In genomic region chr13:50127726-50128291, GRCh38 we compare ENCODE assay signal across 8 cellular contexts.
DNase-seq lines count a peak whose midpoint lies in the region; ATAC-seq, FAIRE-seq and TF ChIP-seq lines count a peak whose summit lies in the region.

No MANE protein-coding gene starts in this region.

- WGBS in H1 (ENCODE audit: extremely low coverage in 1 of 2, insufficient coverage in 1 of 2, insufficient read length in 1 of 2, insufficient replicate concordance in 2 of 2, low coverage in 1 of 2, low lambda C conversion rate in 2 of 2, missing lambda C conversion rate in 1 of 2), 2 experiments, result 1% methylated on average over 35 of the region's 39 CpGs; no CpG with 5 or more reads in 1 of the 2 experiments
- WGBS in urinary bladder, result 45% methylated on average over 39 of the region's 39 CpGs

- no peak for FAIRE-seq in H1 (lab: Jason Lieb, UNC)

- H3K79me1 ChIP-seq in H1 (ENCODE audit: low read depth, low read length), result no peaks in the 10 kb centered on the region

- no peak overlapping the region for H2BK12ac ChIP-seq in H1 (ENCODE audit: low read depth, low read length)

- no peaks in the 10 kb centered on the region for H3K9me3 ChIP-seq in breast epithelium
- H3K9me3 ChIP-seq in H1 (ENCODE audit: insufficient read depth in 2 of 2, low read depth in 1 of 2, low read length in 1 of 2), result no peaks in the 10 kb centered on the region
- peaks cover 16% of the 10 kb centered on the region for H3K9me3 ChIP-seq in muscle layer of colon (ENCODE audit: low read length)

- no peak overlapping the region for H2AK5ac ChIP-seq in H1 (ENCODE audit: low read depth, low read length)

- ATAC-seq in GM19328 (IDR thresholded peaks at IDR 0.05; ENCODE audit: unreplicated experiment) (no peak), HG03521 (IDR thresholded peaks at IDR 0.05; ENCODE audit: unreplicated experiment) (no peak)

- no peak for TF ChIP-seq EP300 in H1 (IDR thresholded peaks at IDR 0.05; ENCODE audit: borderline replicate concordance in 1 of 2, low read depth in 2 of 2, low read length in 2 of 2)

- H3K27me3 ChIP-seq in breast epithelium (peaks cover 2 to 61% of the 10 kb centered on the region in 2 donors), H1 (replicated peaks in 1 of 4; ENCODE audit: control insufficient read depth in 3 of 4, extremely low read depth in 1 of 4, insufficient read depth in 3 of 4, low read length in 3 of 4) (peaks cover 53 to 83% (median 77%) of the 10 kb centered on the region in 4 experiments), muscle layer of colon (ENCODE audit: control insufficient read depth in 1 of 2, insufficient read depth in 2 of 2, low read length in 2 of 2) (peaks cover 63 to 64% of the 10 kb centered on the region in 2 donors)

- H3K4me1 ChIP-seq in breast epithelium (peaks cover 0 to 6% of the 10 kb centered on the region in 2 donors), H1 (replicated peaks in 1 of 4; ENCODE audit: control insufficient read depth in 3 of 4, insufficient read depth in 4 of 4, low read length in 3 of 4) (peaks cover 8 to 45% (median 28%) of the 10 kb centered on the region in 4 experiments), muscle layer of colon (ENCODE audit: insufficient read depth, low read length) (peaks cover 49% of the 10 kb centered on the region), urinary bladder (ENCODE audit: insufficient read depth) (no peaks in the 10 kb centered on the region)

- H3K27me3 Mint-ChIP-seq in MCF 10A (ENCODE audit: insufficient read depth, unreplicated experiment), result no peaks in the 10 kb centered on the region

- peaks cover 5% of the 10 kb centered on the region for H3K36me3 Mint-ChIP-seq in MCF 10A (ENCODE audit: insufficient read depth, unreplicated experiment)

- H4K8ac ChIP-seq in H1 (ENCODE audit: extremely low read depth, insufficient read depth, low read length), result no peak overlapping the region; the same call in 1 of the 2 replicates

- no peak overlapping the region for H2AFZ ChIP-seq in H1 (ENCODE audit: low read length)

- no peak overlapping the region for H3K14ac ChIP-seq in H1 (ENCODE audit: insufficient read length)

- H3K18ac ChIP-seq in H1 (ENCODE audit: extremely low read depth, low read length), result no peak overlapping the region

- peaks cover 34% of the 10 kb centered on the region for H3K23me2 ChIP-seq in H1 (ENCODE audit: low read depth, low read length)

- H4K5ac ChIP-seq in H1 (ENCODE audit: insufficient read length, low read depth, low read length), result no peak overlapping the region

- H4K20me1 ChIP-seq in H1 (replicated peaks in 1 of 2; ENCODE audit: control insufficient read depth in 1 of 2, insufficient read depth in 2 of 2, low read length in 2 of 2), result peaks cover 8 to 9% of the 10 kb centered on the region in 2 experiments

- no TSS peak for BruUV-seq in MCF 10A (replicated peaks; lab: Mats Ljungman, UMichigan)

- POLR2A ChIA-PET in MCF 10A (lab: Yijun Ruan, JAX), result interaction anchor here (1.3 to 17.8 kb wide), 5 partner anchors 26 to 402 kb away, joined by 3 to 429 read pairs (median 20); no protein-coding TSS in a partner anchor
- POLR2A ChIA-PET in H1 (lab: Charles Lee; ENCODE audit: partially characterized antibody), result interaction anchor here (1.5 to 6.9 kb wide), 4 partner anchors 13 to 129 kb away, joined by 5 to 52 read pairs (median 12); partner anchors contain the start of gene TRIM13

- no peaks in the 10 kb centered on the region for H3K9me3 Mint-ChIP-seq in MCF 10A (ENCODE audit: unreplicated experiment)

- TF ChIP-seq CTCF in breast epithelium (IDR thresholded peaks at IDR 0.05) (no peak), MCF 10A (IDR thresholded peaks at IDR 0.05; ENCODE audit: unreplicated experiment) (no peak), H1 (IDR thresholded peaks at IDR 0.05; ENCODE audit: control extremely low read depth in 1 of 3, insufficient read depth in 1 of 3, low read depth in 1 of 3, low read length in 3 of 3) (no peak)

- DNase-seq in breast epithelium (ENCODE audit: low spot score in 2 of 2) (no peak), MCF 10A (ENCODE audit: unreplicated experiment) (no peak), H1 (ENCODE audit: low read depth in 1 of 2, low spot score in 2 of 2) (peak in 1 of 2 experiments; percentile 68), AML-193 (lab: John Stamatoyannopoulos, UW) (no peak)

- CTCF ChIA-PET in MCF 10A (lab: Yijun Ruan, JAX), result interaction anchor here (0.7 kb wide), 1 partner anchor 15 kb away, joined by 4 read pairs; no protein-coding TSS in a partner anchor
- CTCF ChIA-PET in H1 (lab: Charles Lee; ENCODE audit: partially characterized antibody), result interaction anchor here (0.7 to 2.8 kb wide), 9 partner anchors 8 to 673 kb away, joined by 3 to 13 read pairs (median 4); partner anchors contain the start of gene TRIM13

- no peak overlapping the region for H3K56ac ChIP-seq in H1 (replicated peaks; ENCODE audit: insufficient read length, low read depth, low read length)

- no peak for TF ChIP-seq RAD21 in H1 (IDR thresholded peaks at IDR 0.05 in 1 of 2, conservative IDR thresholded peaks at IDR 0.05 in 1 of 2; ENCODE audit: low read depth in 2 of 2, low read length in 2 of 2)

- TF ChIP-seq POLR2A in breast epithelium (IDR thresholded peaks at IDR 0.05) (no peak), H1 (IDR thresholded peaks at IDR 0.05; ENCODE audit: control extremely low read depth in 1 of 2, low read depth in 2 of 2, low read length in 2 of 2) (no peak)

- H3K4me1 Mint-ChIP-seq in MCF 10A (ENCODE audit: insufficient read depth, unreplicated experiment), result peaks cover 15% of the 10 kb centered on the region

- H2BK20ac ChIP-seq in H1 (ENCODE audit: low read length), result no peak overlapping the region

- no peak overlapping the region for H3K4ac ChIP-seq in H1 (replicated peaks; ENCODE audit: insufficient read length, low read depth, low read length)

- no peak overlapping the region for H3K4me3 Mint-ChIP-seq in MCF 10A (ENCODE audit: unreplicated experiment)

- no peak overlapping the region; a peak in 1 of 7 replicates for H3K9ac ChIP-seq in H1 (replicated peaks in 1 of 4; ENCODE audit: extremely low read depth in 1 of 4, low read depth in 3 of 4, low read length in 3 of 4)
- no peak overlapping the region for H3K9ac ChIP-seq in muscle layer of colon (ENCODE audit: low read length)

- H3K36me3 ChIP-seq in breast epithelium (no peaks in the 10 kb centered on the region), H1 (ENCODE audit: control insufficient read depth in 2 of 4, insufficient read depth in 4 of 4, low read length in 3 of 4) (no peaks in the 10 kb centered on the region), muscle layer of colon (ENCODE audit: insufficient read depth, low read length) (no peaks in the 10 kb centered on the region), urinary bladder (ENCODE audit: insufficient read depth) (no peaks in the 10 kb centered on the region)

- intact Hi-C loops in breast epithelium (cut with DNase I; ENCODE audit: low total_unique reads), result loop anchor here (5.0 to 10.0 kb wide), 2 partner anchors 46 to 133 kb away; partner anchors contain the start of gene TRIM13
- intact Hi-C loops in MCF 10A (cut with micrococcal nuclease), result no loop called here

- H2BK120ac ChIP-seq in H1 (replicated peaks; ENCODE audit: low read depth, low read length), result no peak overlapping the region

- peak overlapping the region; percentile 98 to 99 for H3K27ac ChIP-seq in breast epithelium
- no peak overlapping the region for H3K27ac ChIP-seq in H1 (ENCODE audit: low read depth, low read length)
- H3K27ac ChIP-seq in muscle layer of colon (ENCODE audit: low read depth, low read length), result peak overlapping the region; percentile 32
- H3K27ac ChIP-seq in urinary bladder (ENCODE audit: low read depth), result no peak overlapping the region

- H3K23ac ChIP-seq in H1 (ENCODE audit: insufficient read length), result no peak overlapping the region

- no peak overlapping the region for H2BK15ac ChIP-seq in H1 (ENCODE audit: low read length)

- H4K91ac ChIP-seq in H1 (replicated peaks; ENCODE audit: insufficient read length, low read length), result no peak overlapping the region

- no peak overlapping the region for H3K27ac Mint-ChIP-seq in MCF 10A (ENCODE audit: low read depth, unreplicated experiment)

- H3K4me3 ChIP-seq in breast epithelium (peak overlapping the region; percentile 44 to 90 (median 48)), H1 (ENCODE audit: extremely low read depth in 1 of 4, insufficient read depth in 2 of 4, low read depth in 3 of 4, low read length in 4 of 4) (peak overlapping the region; percentile 10 to 85 (median 72); a peak in 7 of 8 replicates), muscle layer of colon (ENCODE audit: low read depth in 1 of 2, low read length in 2 of 2) (peak overlapping the region; percentile 52 to 92), urinary bladder (ENCODE audit: low read depth, low read length) (peak overlapping the region; percentile 32)

- H2BK5ac ChIP-seq in H1 (ENCODE audit: low read depth, low read length), result no peak overlapping the region

- peak overlapping the region; percentile 82 to 98 for H3K4me2 ChIP-seq in H1 (ENCODE audit: insufficient read depth in 1 of 2, low read depth in 2 of 2, low read length in 2 of 2)

- no peaks in the 10 kb centered on the region for H3K79me2 ChIP-seq in H1 (ENCODE audit: control insufficient read depth in 1 of 2, insufficient read depth in 2 of 2, low read length in 2 of 2)

TF ChIP-seq in H1, 55 proteins besides CTCF, POLR2A, EP300 and RAD21:
- no peak for TF ChIP-seq CREB1 (IDR thresholded peaks at IDR 0.05)
- no peak for TF ChIP-seq KDM5A (IDR thresholded peaks at IDR 0.05; ENCODE audit: low read length)
- peak; percentile 83 for TF ChIP-seq EZH2 (IDR thresholded peaks at IDR 0.05; ENCODE audit: low read depth, low read length, severe bottlenecking)
- 0 out of 2 replicates have a peak, but pooled peaks have one; percentile 62 for TF ChIP-seq CBX8 (IDR thresholded peaks at IDR 0.05; ENCODE audit: borderline replicate concordance, low read depth, low read length)
- TF ChIP-seq RNF2 (IDR thresholded peaks at IDR 0.05; ENCODE audit: borderline replicate concordance, low read depth, low read length, missing control alignments, poor library complexity, severe bottlenecking), result peak; percentile 63
- no peak for TF ChIP-seq SP2 (IDR thresholded peaks at IDR 0.05; ENCODE audit: low read length)
- no peak for TF ChIP-seq TCF12 (IDR thresholded peaks at IDR 0.05; ENCODE audit: low read depth, low read length)
- TF ChIP-seq SUZ12 (IDR thresholded peaks at IDR 0.05; ENCODE audit: low read length), result peak; percentile 54; the same call in 1 of the 2 replicates
- TF ChIP-seq TAF7 (optimal IDR thresholded peaks at IDR 0.05; ENCODE audit: borderline replicate concordance, low read depth, low read length), result no peak

Comparison
In these comparisons a context has a peak if more than half of its experiments do, and no peak if none do; other contexts are left out.
1. H3K27ac ChIP-seq: peak in breast epithelium (2 of 2) and muscle layer of colon (single experiment); none in H1 (single experiment) and urinary bladder (single experiment).
2. Peak in every context shown above with its lines, with median percentiles within 50 percentile points of each other: H3K4me3 ChIP-seq.